In the genomic region with DNA sequence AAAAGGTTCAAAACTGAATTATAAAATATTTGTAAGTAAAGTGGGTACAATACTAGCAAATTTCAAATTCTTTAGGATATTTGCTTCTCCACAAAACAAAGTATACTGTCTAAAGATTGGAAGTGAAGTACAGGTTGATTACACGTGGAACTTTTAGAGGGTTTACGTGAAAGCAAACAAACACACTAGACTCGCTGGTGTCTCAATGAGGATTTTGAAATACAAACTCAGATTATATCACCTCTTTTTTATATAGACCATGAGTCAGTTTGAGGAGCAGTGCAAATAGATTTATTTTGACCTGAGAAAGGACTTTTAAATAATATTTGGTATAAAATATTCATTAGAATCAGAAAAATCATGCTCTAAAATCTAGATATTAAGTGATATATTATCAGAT, we compare ENCODE assay signal across 7 cellular contexts.
"Had no signal": no experiment of that assay in that cellular context is flagged by ENCODE, and none has a peak within 500 bp of the region (broad histone marks: within the 10 kb centered on the region; RNA-seq: fewer than 3 reads in every experiment).

No MANE protein-coding gene starts in this region.

- DNase-seq: IMR-90, KBM-7, KG1 had no signal

- H3K4me1 Mint-ChIP-seq: IgD-negative memory B cell had no signal

- H3K4me3 Mint-ChIP-seq: IgD-negative memory B cell had no signal

- H3K27ac Mint-ChIP-seq: IgD-negative memory B cell had no signal

- H3K36me3 Mint-ChIP-seq: IgD-negative memory B cell had no signal

- H3K4me3 ChIP-seq: K562 had no signal

- H3K27me3 Mint-ChIP-seq: IgD-negative memory B cell had no signal

- ATAC-seq: K562 had no signal

- FAIRE-seq: HTR-8/SVneo, K562 had no signal

- H3K27ac ChIP-seq: HL-60 had no signal
